Comparison of ENCODE assay signal across 10 cellular contexts in genomic region chr4:706834-707598, GRCh38. TPM values are rescaled to one million over a fixed set of nuclear protein-coding genes. Genes with fewer than 3 reads are reported as not detected.
DNase-seq lines count a peak whose midpoint lies in the region; ATAC-seq, FAIRE-seq and TF ChIP-seq lines count a peak whose summit lies in the region.
"Had no signal": no experiment of that assay in that cellular context is flagged by ENCODE, and none has a peak within 500 bp of the region (broad histone marks: within the 10 kb centered on the region; RNA-seq: fewer than 3 reads in every experiment).

No MANE protein-coding gene starts in this region.

- ATAC-seq in GM18517 (IDR thresholded peaks at IDR 0.05; ENCODE audit: unreplicated experiment), result no peak
- no peak for ATAC-seq in foreskin keratinocyte

- no peak for TF ChIP-seq POLR2A in H54 (IDR thresholded peaks at IDR 0.05; ENCODE audit: low read depth, low read length)

- H3K9me3 ChIP-seq in adipocyte (ENCODE audit: control insufficient read depth, low read length) (no peaks in the 10 kb centered on the region), hepatocyte (ENCODE audit: low read depth) (no peaks in the 10 kb centered on the region), skeletal muscle tissue (ENCODE audit: control insufficient read depth in 3 of 3, low read length in 3 of 3) (no peaks in the 10 kb centered on the region)

- H3K4me1 ChIP-seq in adipocyte (ENCODE audit: control insufficient read depth, insufficient read depth, low read length) (peaks cover 23% of the 10 kb centered on the region), hepatocyte (ENCODE audit: insufficient read depth) (peaks cover 18% of the 10 kb centered on the region), skeletal muscle tissue (ENCODE audit: control insufficient read depth in 3 of 3, insufficient read depth in 3 of 3, low read length in 3 of 3) (peaks cover 21 to 33% (median 24%) of the 10 kb centered on the region in 3 donors), foreskin keratinocyte (no peaks in the 10 kb centered on the region)

- H4K20me1 ChIP-seq in hepatocyte (ENCODE audit: insufficient read depth, poor library complexity, severe bottlenecking), result peaks cover 46% of the 10 kb centered on the region

- peak overlapping the region; percentile 100 for H3K9ac ChIP-seq in adipocyte (ENCODE audit: low read length)
- H3K9ac ChIP-seq in skeletal muscle tissue (ENCODE audit: low read depth in 1 of 3, low read length in 3 of 3), result peak overlapping the region; percentile 73 to 97 (median 79)

- no peaks in the 10 kb centered on the region for H3K9me2 ChIP-seq in hepatocyte (replicated peaks; ENCODE audit: insufficient read depth)

- FAIRE-seq in H54 (lab: Jason Lieb, UNC), result no peak
- FAIRE-seq: islet of Langerhans had no signal

- H2AFZ ChIP-seq in hepatocyte, result no peak overlapping the region

- DNase-seq in adipocyte (ENCODE audit: low read depth) (no peak), hepatocyte (ENCODE audit: low spot score) (no peak), H54 (ENCODE audit: insufficient read length, low spot score) (no peak), NCI-H1092 treated with DMSO at 0.1 percent for 48 hours (lab: John Stamatoyannopoulos, UW) (no peak), foreskin keratinocyte (no peak)
- DNase-seq: activated naive CD4-positive, alpha-beta T cell treated with Interleukin-2 at 50 U/mL for 16 hours had no signal

- H3K4me2 ChIP-seq in hepatocyte, result peak overlapping the region; percentile 96

- H3K36me3 ChIP-seq in adipocyte (ENCODE audit: control insufficient read depth, insufficient read depth, low read length, severe bottlenecking) (no peaks in the 10 kb centered on the region), hepatocyte (replicated peaks; ENCODE audit: insufficient read depth, low read depth) (no peaks in the 10 kb centered on the region), skeletal muscle tissue (ENCODE audit: control insufficient read depth in 3 of 3, insufficient read depth in 3 of 3, low read length in 3 of 3) (peaks cover 0 to 6% (median 2%) of the 10 kb centered on the region in 3 donors)

- TF ChIP-seq CTCF in GM12875 (IDR thresholded peaks at IDR 0.05; ENCODE audit: borderline replicate concordance, insufficient read depth, low read depth, low read length), result no peak
- no peak for TF ChIP-seq CTCF in hepatocyte (IDR thresholded peaks at IDR 0.05; ENCODE audit: poor library complexity)
- no peak for TF ChIP-seq CTCF in foreskin keratinocyte (conservative IDR thresholded peaks at IDR 0.05)

- no peak overlapping the region for H3K27ac ChIP-seq in hepatocyte
- no peak overlapping the region for H3K27ac ChIP-seq in skeletal muscle tissue (ENCODE audit: low read depth, low read length)
- no peak overlapping the region for H3K27ac ChIP-seq in foreskin keratinocyte

- peaks cover 62% of the 10 kb centered on the region for H3K79me2 ChIP-seq in hepatocyte

- H3K27me3 ChIP-seq in adipocyte (replicated peaks; ENCODE audit: control insufficient read depth, insufficient read depth, low read length), result no peaks in the 10 kb centered on the region
- no peaks in the 10 kb centered on the region for H3K27me3 ChIP-seq in hepatocyte
- no peaks in the 10 kb centered on the region for H3K27me3 ChIP-seq in skeletal muscle tissue (ENCODE audit: control insufficient read depth in 3 of 3, insufficient read depth in 3 of 3, low read length in 3 of 3)
- no peaks in the 10 kb centered on the region for H3K27me3 ChIP-seq in foreskin keratinocyte

- H3K4me3 ChIP-seq in GM12875 (ENCODE audit: low read depth, low read length), result peak overlapping the region; percentile 88
- peak overlapping the region; percentile 96 for H3K4me3 ChIP-seq in adipocyte (ENCODE audit: low read length)
- peak overlapping the region; percentile 29 for H3K4me3 ChIP-seq in hepatocyte
- peak overlapping the region; percentile 57 to 65 (median 65) for H3K4me3 ChIP-seq in skeletal muscle tissue (ENCODE audit: low read length in 3 of 3)

- 71% methylated on average over 17 of the region's 21 CpGs for WGBS in hepatocyte (ENCODE audit: low lambda C conversion rate, missing lambda C conversion rate)

RNA-seq across cellular contexts. Expression of gene PCGF3, which starts 1.4 kb away (rescaled TPM):
- 43.5 and 43.9 TPM in 2 replicates for total RNA-seq in hepatocyte
- 21.5 and 21.8 TPM in 2 replicates for polyA plus RNA-seq in hepatocyte
- 23.0 TPM for total RNA-seq in skeletal muscle tissue
- total RNA-seq in foreskin keratinocyte, result 38.7 and 42.4 TPM in 2 replicates
- 29.1 and 32.7 TPM in 2 replicates for polyA plus RNA-seq in foreskin keratinocyte

RNA-seq across cellular contexts. Expression of gene SLC49A3, which starts 18.1 kb away (rescaled TPM):
- total RNA-seq in hepatocyte (8.5 and 12.2 TPM in 2 replicates), skeletal muscle tissue (4.2 TPM), foreskin keratinocyte (0.07 and 0.11 TPM in 2 replicates)
- polyA plus RNA-seq in hepatocyte (12.8 and 19.8 TPM in 2 replicates), foreskin keratinocyte (0.06 and 0.11 TPM in 2 replicates)

RNA-seq across cellular contexts. Expression of gene MYL5, which starts 32.7 kb away (rescaled TPM):
- total RNA-seq in hepatocyte, result 8.9 and 12.6 TPM in 2 replicates
- 25.1 and 33.7 TPM in 2 replicates for polyA plus RNA-seq in hepatocyte
- 978 TPM for total RNA-seq in skeletal muscle tissue
- 5.0 and 5.1 TPM in 2 replicates for total RNA-seq in foreskin keratinocyte
- 5.3 and 6.5 TPM in 2 replicates for polyA plus RNA-seq in foreskin keratinocyte

RNA-seq across cellular contexts. Expression of gene ATP5ME, which starts 32.9 kb away (rescaled TPM):
- total RNA-seq in hepatocyte, result 83.8 and 143 TPM in 2 replicates
- 641 and 669 TPM in 2 replicates for polyA plus RNA-seq in hepatocyte
- total RNA-seq in skeletal muscle tissue, result 220 TPM
- 578 and 609 TPM in 2 replicates for total RNA-seq in foreskin keratinocyte
- polyA plus RNA-seq in foreskin keratinocyte, result 880 and 886 TPM in 2 replicates

Comparison
In these comparisons a context has a peak if more than half of its experiments do, and no peak if none do; other contexts are left out.
1. H3K4me3 ChIP-seq: peak in every context shown above with its lines; median percentile 96 in adipocyte; 88 in GM12875; 65 in skeletal muscle tissue; 29 in hepatocyte.
2. RNA of gene MYL5, which starts 32.7 kb away (total RNA-seq): 978 TPM in skeletal muscle tissue (single experiment); 8.9 to 12.6 TPM in hepatocyte and 5.0 to 5.1 TPM in foreskin keratinocyte; every median in the first group is over 10 times any median in the second.